In the genomic region with DNA sequence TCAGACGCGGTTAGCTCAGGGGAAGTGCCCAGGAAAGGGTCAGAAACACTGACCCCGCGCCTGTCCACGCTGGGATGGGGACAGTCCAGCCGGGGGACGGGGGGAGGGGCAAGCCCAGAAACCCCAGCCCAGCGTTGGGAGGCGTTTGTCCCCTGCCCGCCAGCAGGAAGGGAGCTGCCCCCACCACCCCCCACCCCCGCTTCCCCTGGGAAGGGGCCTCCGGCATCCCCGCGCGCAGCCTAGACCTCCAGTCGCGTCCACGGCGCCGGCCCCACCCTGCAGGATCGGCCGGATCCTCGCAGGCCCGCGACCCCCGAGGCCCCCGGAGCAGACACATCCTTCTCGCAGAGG, we compare ENCODE assay signal across 8 cellular contexts.
DNase-seq lines count a peak whose midpoint lies in the region; ATAC-seq and TF ChIP-seq lines count a peak whose summit lies in the region.

No MANE protein-coding gene starts in this region.

- intact Hi-C loops in tibial artery (cut with DNase I; ENCODE audit: low total_unique reads) = no loop called here

- H3K9me3 Mint-ChIP-seq in activated T-cell treated with anti-CD3 and anti-CD28 coated beads, Interleukin-2, amount 50 U/mL, for 24 hours = no peaks in the 10 kb centered on the region

- peak overlapping the region; percentile 88 for H3K9ac ChIP-seq in adipocyte (ENCODE audit: low read length)

- H3K36me3 Mint-ChIP-seq in activated T-cell treated with anti-CD3 and anti-CD28 coated beads, Interleukin-2, amount 50 U/mL, for 24 hours (ENCODE audit: low read depth) = peaks cover 10% of the 10 kb centered on the region

- H3K27ac Mint-ChIP-seq in activated T-cell treated with anti-CD3 and anti-CD28 coated beads, Interleukin-2, amount 50 U/mL, for 24 hours = peak overlapping the region; percentile 87

- peak; percentile 38 for DNase-seq in activated T-cell treated with anti-CD3 and anti-CD28 coated beads, Interleukin-2, amount 50 U/mL, for 24 hours
- no peak for DNase-seq in activated T-cell treated with anti-CD3 and anti-CD28 coated beads, Interleukin-2, amount 50 U/mL, for 1 hour
- DNase-seq in adipocyte (ENCODE audit: low read depth) (no peak), tibial artery (no peak), HUDEP-2 (lab: John Stamatoyannopoulos, UW; ENCODE audit: unreplicated experiment in 76 of 76) (no peak), germinal center (ENCODE audit: low spot score) (no peak)

- H3K4me3 Mint-ChIP-seq in activated T-cell treated with anti-CD3 and anti-CD28 coated beads, Interleukin-2, amount 50 U/mL, for 24 hours = peak overlapping the region; percentile 80

- H3K27ac ChIP-seq in layer of hippocampus (ENCODE audit: low read depth, low read length) (peak overlapping the region; percentile 80), tibial artery (peak overlapping the region; percentile 67 to 72)

- H3K4me1 ChIP-seq in adipocyte (ENCODE audit: control insufficient read depth, insufficient read depth, low read length) (peaks cover 26% of the 10 kb centered on the region), tibial artery (peaks cover 0 to 39% (median 26%) of the 10 kb centered on the region in 4 donors)

- H3K4me1 Mint-ChIP-seq in activated T-cell treated with anti-CD3 and anti-CD28 coated beads, Interleukin-2, amount 50 U/mL, for 24 hours (ENCODE audit: low read depth) = peaks cover 24% of the 10 kb centered on the region

- ATAC-seq in GM18909 (IDR thresholded peaks at IDR 0.05; ENCODE audit: poor library complexity, unreplicated experiment) = no peak

- H3K4me3 ChIP-seq in adipocyte (ENCODE audit: low read length) (peak overlapping the region; percentile 91), tibial artery (peak overlapping the region; percentile 84 to 99)

- no peaks in the 10 kb centered on the region for H3K27me3 Mint-ChIP-seq in activated T-cell treated with anti-CD3 and anti-CD28 coated beads, Interleukin-2, amount 50 U/mL, for 24 hours

- H3K36me3 ChIP-seq in adipocyte (ENCODE audit: control insufficient read depth, insufficient read depth, low read length, severe bottlenecking) (peaks cover 10% of the 10 kb centered on the region), tibial artery (peaks cover 0 to 23% (median 18%) of the 10 kb centered on the region in 3 donors)

- no peaks in the 10 kb centered on the region for H3K9me3 ChIP-seq in adipocyte (ENCODE audit: control insufficient read depth, low read length)
- no peaks in the 10 kb centered on the region for H3K9me3 ChIP-seq in tibial artery

- no peak for TF ChIP-seq CTCF in tibial artery (IDR thresholded peaks at IDR 0.05)

- H3K27me3 ChIP-seq in adipocyte (replicated peaks; ENCODE audit: control insufficient read depth, insufficient read depth, low read length) (no peaks in the 10 kb centered on the region), layer of hippocampus (ENCODE audit: control insufficient read depth, insufficient read depth, low read length) (no peaks in the 10 kb centered on the region), tibial artery (no peaks in the 10 kb centered on the region)
